ENCODE assay signal across 20 cellular contexts in the genomic region with DNA sequence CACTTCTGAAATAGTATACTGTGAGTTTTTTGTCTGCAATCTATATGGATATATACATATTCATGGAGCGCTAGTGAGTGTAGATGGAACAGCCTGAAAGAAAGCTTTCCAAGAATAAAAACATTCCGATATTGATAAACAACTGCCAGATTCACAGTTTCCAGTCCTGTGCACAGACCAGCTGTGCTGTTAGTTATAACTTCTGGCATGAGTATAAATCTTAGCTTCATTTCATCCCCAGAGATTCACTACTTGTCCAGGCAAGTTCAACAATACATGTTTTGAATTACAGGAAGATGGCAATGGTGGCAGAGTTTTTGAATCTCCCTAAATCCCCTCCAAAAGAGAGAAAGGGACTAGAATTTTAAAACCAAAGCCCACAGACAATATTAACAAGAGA.
"Had no signal": no experiment of that assay in that cellular context is flagged by ENCODE, and none has a peak within 500 bp of the region (broad histone marks: within the 10 kb centered on the region; RNA-seq: fewer than 3 reads in every experiment).

No MANE protein-coding gene starts in this region.

- H3K4me1 Mint-ChIP-seq: activated naive CD4-positive, alpha-beta T cell treated with anti-CD3 and anti-CD28 coated beads, Interleukin-2, amount 10 ng/mL, durations not matched to agents 7 days and 5 days; immature natural killer cell; natural killer cell; stimulated activated naive B cell treated with anti-CD40 and anti-IgM and Interleukin-4, amounts not matched to agents 10 μg/mL and 1 μg/mL and 100 μg/mL, for 72 hours had no signal

- H3K4me1 ChIP-seq: ascending aorta, gastroesophageal sphincter, heart left ventricle, upper lobe of right lung had no signal

- H3K27me3 ChIP-seq: ascending aorta, gastroesophageal sphincter, heart left ventricle, upper lobe of right lung had no signal

- H3K27ac ChIP-seq: ascending aorta, gastroesophageal sphincter, heart left ventricle, upper lobe of right lung had no signal

- H3K36me3 ChIP-seq: ascending aorta, gastroesophageal sphincter, heart left ventricle, upper lobe of right lung had no signal

- ATAC-seq: gastroesophageal sphincter; heart left ventricle; natural killer cell; stimulated activated naive B cell treated with anti-CD40 and anti-IgM and Interleukin-4, amounts not matched to agents 10 μg/mL and 1 μg/mL and 100 μg/mL, for 72 hours; upper lobe of right lung had no signal

- H3K27me3 Mint-ChIP-seq: activated naive CD4-positive, alpha-beta T cell treated with anti-CD3 and anti-CD28 coated beads, Interleukin-2, amount 10 ng/mL, durations not matched to agents 7 days and 5 days; stimulated activated naive B cell treated with anti-CD40 and anti-IgM and Interleukin-4, amounts not matched to agents 10 μg/mL and 1 μg/mL and 100 μg/mL, for 72 hours had no signal

- H3K27ac Mint-ChIP-seq: activated naive CD4-positive, alpha-beta T cell treated with anti-CD3 and anti-CD28 coated beads, Interleukin-2, amount 10 ng/mL, durations not matched to agents 7 days and 5 days; immature natural killer cell; natural killer cell; stimulated activated naive B cell treated with anti-CD40 and anti-IgM and Interleukin-4, amounts not matched to agents 10 μg/mL and 1 μg/mL and 100 μg/mL, for 72 hours had no signal

- H3K4me3 Mint-ChIP-seq: activated naive CD4-positive, alpha-beta T cell treated with anti-CD3 and anti-CD28 coated beads, Interleukin-2, amount 10 ng/mL, durations not matched to agents 7 days and 5 days; immature natural killer cell; natural killer cell; stimulated activated naive B cell treated with anti-CD40 and anti-IgM and Interleukin-4, amounts not matched to agents 10 μg/mL and 1 μg/mL and 100 μg/mL, for 72 hours had no signal

- H3K36me3 Mint-ChIP-seq: activated naive CD4-positive, alpha-beta T cell treated with anti-CD3 and anti-CD28 coated beads, Interleukin-2, amount 10 ng/mL, durations not matched to agents 7 days and 5 days; immature natural killer cell; natural killer cell; stimulated activated naive B cell treated with anti-CD40 and anti-IgM and Interleukin-4, amounts not matched to agents 10 μg/mL and 1 μg/mL and 100 μg/mL, for 72 hours had no signal

- H3K9me3 ChIP-seq: ascending aorta, gastroesophageal sphincter, upper lobe of right lung had no signal

- H3K9me3 Mint-ChIP-seq: activated naive CD4-positive, alpha-beta T cell treated with anti-CD3 and anti-CD28 coated beads, Interleukin-2, amount 10 ng/mL, durations not matched to agents 7 days and 5 days; stimulated activated naive B cell treated with anti-CD40 and anti-IgM and Interleukin-4, amounts not matched to agents 10 μg/mL and 1 μg/mL and 100 μg/mL, for 72 hours had no signal

- DNase-seq: activated CD4-positive, CD25-positive, alpha-beta regulatory T cell treated with anti-CD3 and anti-CD28 coated beads, Interleukin-2, amount 50 U/mL, for 72 hours; activated CD8-positive, alpha-beta memory T cell treated with anti-CD3 and anti-CD28 coated beads for 24 hours; activated CD8-positive, alpha-beta memory T cell treated with anti-CD3 and anti-CD28 coated beads, Interleukin-2, amount 50 U/mL, for 48 hours; activated effector memory CD4-positive, alpha-beta T cell treated with Interleukin-2 at 50 U/mL for 16 hours; activated naive CD4-positive, alpha-beta T cell treated with anti-CD3 and anti-CD28 coated beads, Interleukin-2, amount 10 ng/mL, durations not matched to agents 7 days and 5 days; activated T-cell treated with anti-CD3 and anti-CD28 coated beads, Interleukin-2, amount 50 U/mL, for 48 hours; cerebellar nuclear complex; cortex of kidney; heart left ventricle; immature natural killer cell; mesendoderm; natural killer cell; occipital lobe; posterior cingulate gyrus; retina; stimulated activated naive B cell treated with anti-CD40 and anti-IgM and Interleukin-4, amounts not matched to agents 10 μg/mL and 1 μg/mL and 100 μg/mL, for 72 hours; T1000; upper lobe of right lung had no signal

- H3K4me3 ChIP-seq: ascending aorta, gastroesophageal sphincter, heart left ventricle, upper lobe of right lung had no signal
